ENCODE assay signal across 2 cellular contexts in the genomic region with DNA sequence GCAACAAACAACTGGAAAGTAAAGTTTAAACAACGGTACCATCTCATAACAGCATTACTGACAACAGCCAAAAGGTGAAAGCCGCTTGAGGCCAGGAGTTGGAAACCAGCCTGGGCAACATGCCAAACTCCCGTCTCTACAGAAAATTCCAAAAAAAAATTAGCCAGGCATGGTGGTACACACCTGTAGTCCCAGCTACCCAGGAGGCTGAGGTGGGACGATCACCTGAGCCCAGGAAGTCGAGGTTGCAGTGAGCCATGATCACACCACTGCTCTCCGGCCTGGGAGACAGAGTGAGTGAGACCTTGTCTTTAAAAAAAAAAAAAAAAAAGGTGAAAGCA.
A peak's percentile ranks its signal among the peaks of the same experiment; 100 is the strongest.
TF ChIP-seq lines count a peak whose summit lies in the region.

No MANE protein-coding gene starts in this region.

TF ChIP-seq in HCT116, 20 proteins besides CTCF, POLR2A, EP300 and RAD21:
- TF ChIP-seq POLR2AphosphoS5 (IDR thresholded peaks at IDR 0.05; ENCODE audit: low read depth, low read length) (no peak), FOSL1 (IDR thresholded peaks at IDR 0.05; ENCODE audit: low read depth) (no peak), ZFX (IDR thresholded peaks at IDR 0.05) (no peak), EZH2 (IDR thresholded peaks at IDR 0.05) (no peak), EZH2phosphoT487 (IDR thresholded peaks at IDR 0.05; ENCODE audit: borderline replicate concordance) (no peak), JUND (IDR thresholded peaks at IDR 0.05) (no peak), YY1 (IDR thresholded peaks at IDR 0.05; ENCODE audit: extremely low read depth, insufficient replicate concordance, low read depth, low read length) (no peak), SRF (IDR thresholded peaks at IDR 0.05; ENCODE audit: low read depth) (no peak), ZNF274 (IDR thresholded peaks at IDR 0.05; ENCODE audit: low read depth, low read length) (no peak), CBX3 (IDR thresholded peaks at IDR 0.05; ENCODE audit: low read depth) (no peak), MAX (IDR thresholded peaks at IDR 0.05) (no peak), SIN3A (IDR thresholded peaks at IDR 0.05; ENCODE audit: low read depth) (no peak), SP1 (IDR thresholded peaks at IDR 0.05; ENCODE audit: low read depth) (no peak), EGR1 (IDR thresholded peaks at IDR 0.05; ENCODE audit: low read depth) (no peak), CEBPB (IDR thresholded peaks at IDR 0.05; ENCODE audit: low read depth) (no peak)
- TF ChIP-seq, protein P1, sequence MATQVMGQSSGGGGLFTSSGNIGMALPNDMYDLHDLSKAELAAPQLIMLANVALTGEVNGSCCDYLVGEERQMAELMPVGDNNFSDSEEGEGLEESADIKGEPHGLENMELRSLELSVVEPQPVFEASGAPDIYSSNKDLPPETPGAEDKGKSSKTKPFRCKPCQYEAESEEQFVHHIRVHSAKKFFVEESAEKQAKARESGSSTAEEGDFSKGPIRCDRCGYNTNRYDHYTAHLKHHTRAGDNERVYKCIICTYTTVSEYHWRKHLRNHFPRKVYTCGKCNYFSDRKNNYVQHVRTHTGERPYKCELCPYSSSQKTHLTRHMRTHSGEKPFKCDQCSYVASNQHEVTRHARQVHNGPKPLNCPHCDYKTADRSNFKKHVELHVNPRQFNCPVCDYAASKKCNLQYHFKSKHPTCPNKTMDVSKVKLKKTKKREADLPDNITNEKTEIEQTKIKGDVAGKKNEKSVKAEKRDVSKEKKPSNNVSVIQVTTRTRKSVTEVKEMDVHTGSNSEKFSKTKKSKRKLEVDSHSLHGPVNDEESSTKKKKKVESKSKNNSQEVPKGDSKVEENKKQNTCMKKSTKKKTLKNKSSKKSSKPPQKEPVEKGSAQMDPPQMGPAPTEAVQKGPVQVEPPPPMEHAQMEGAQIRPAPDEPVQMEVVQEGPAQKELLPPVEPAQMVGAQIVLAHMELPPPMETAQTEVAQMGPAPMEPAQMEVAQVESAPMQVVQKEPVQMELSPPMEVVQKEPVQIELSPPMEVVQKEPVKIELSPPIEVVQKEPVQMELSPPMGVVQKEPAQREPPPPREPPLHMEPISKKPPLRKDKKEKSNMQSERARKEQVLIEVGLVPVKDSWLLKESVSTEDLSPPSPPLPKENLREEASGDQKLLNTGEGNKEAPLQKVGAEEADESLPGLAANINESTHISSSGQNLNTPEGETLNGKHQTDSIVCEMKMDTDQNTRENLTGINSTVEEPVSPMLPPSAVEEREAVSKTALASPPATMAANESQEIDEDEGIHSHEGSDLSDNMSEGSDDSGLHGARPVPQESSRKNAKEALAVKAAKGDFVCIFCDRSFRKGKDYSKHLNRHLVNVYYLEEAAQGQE (IDR thresholded peaks at IDR 0.05; ENCODE audit: low read depth) = no peak
- TF ChIP-seq, protein P2, sequence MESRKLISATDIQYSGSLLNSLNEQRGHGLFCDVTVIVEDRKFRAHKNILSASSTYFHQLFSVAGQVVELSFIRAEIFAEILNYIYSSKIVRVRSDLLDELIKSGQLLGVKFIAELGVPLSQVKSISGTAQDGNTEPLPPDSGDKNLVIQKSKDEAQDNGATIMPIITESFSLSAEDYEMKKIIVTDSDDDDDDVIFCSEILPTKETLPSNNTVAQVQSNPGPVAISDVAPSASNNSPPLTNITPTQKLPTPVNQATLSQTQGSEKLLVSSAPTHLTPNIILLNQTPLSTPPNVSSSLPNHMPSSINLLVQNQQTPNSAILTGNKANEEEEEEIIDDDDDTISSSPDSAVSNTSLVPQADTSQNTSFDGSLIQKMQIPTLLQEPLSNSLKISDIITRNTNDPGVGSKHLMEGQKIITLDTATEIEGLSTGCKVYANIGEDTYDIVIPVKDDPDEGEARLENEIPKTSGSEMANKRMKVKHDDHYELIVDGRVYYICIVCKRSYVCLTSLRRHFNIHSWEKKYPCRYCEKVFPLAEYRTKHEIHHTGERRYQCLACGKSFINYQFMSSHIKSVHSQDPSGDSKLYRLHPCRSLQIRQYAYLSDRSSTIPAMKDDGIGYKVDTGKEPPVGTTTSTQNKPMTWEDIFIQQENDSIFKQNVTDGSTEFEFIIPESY (IDR thresholded peaks at IDR 0.05; ENCODE audit: extremely low read depth, insufficient replicate concordance, low read length) = no peak
TF ChIP-seq in HCT116: peak in this region for 0.

TF ChIP-seq in K562, 482 proteins besides CTCF, POLR2A, EP300 and RAD21:
- TF ChIP-seq ZNF407 (IDR thresholded peaks at IDR 0.05; ENCODE audit: low read depth) (no peak), NFIC (IDR thresholded peaks at IDR 0.05) (peak; percentile 78)
